Comparison of ENCODE assay signal across 8 cellular contexts in genomic region chr21:41367598-41368360, GRCh38. TPM values are rescaled to one million over a fixed set of nuclear protein-coding genes. Genes with fewer than 3 reads are reported as not detected.
DNase-seq lines count a peak whose midpoint lies in the region; ATAC-seq and TF ChIP-seq lines count a peak whose summit lies in the region.

No MANE protein-coding gene starts in this region.

- peaks cover 0 to 8% (median 0%) of the 10 kb centered on the region in 4 donors for H3K27me3 ChIP-seq in esophagus squamous epithelium

- no peaks in the 10 kb centered on the region for H3K27me3 Mint-ChIP-seq in activated T-helper 2 cell treated with anti-CD3 and anti-CD28 coated beads, Interferon-gamma antibody, Interleukin-2, Interleukin-4, amounts not matched to agents 10 μg/mL and 5 μg/mL and 100 μg/mL, durations not matched to agents 14 hours and 24 hours and 36 hours (ENCODE audit: low read depth)
- no peaks in the 10 kb centered on the region; the same call in 1 of the 2 replicates for H3K27me3 Mint-ChIP-seq in WTC11 (ENCODE audit: low read depth)

- intact Hi-C loops in esophagus squamous epithelium (cut with DNase I), result no loop called here
- intact Hi-C loops in activated T-helper 2 cell treated with anti-CD3 and anti-CD28 coated beads, Interferon-gamma antibody, Interleukin-2, Interleukin-4, amounts not matched to agents 10 μg/mL and 5 μg/mL and 100 μg/mL, durations not matched to agents 14 hours and 24 hours and 36 hours (cut with micrococcal nuclease), result no loop called here

- H3K9me3 ChIP-seq in esophagus squamous epithelium, result no peaks in the 10 kb centered on the region

- H3K36me3 Mint-ChIP-seq in activated T-helper 2 cell treated with anti-CD3 and anti-CD28 coated beads, Interferon-gamma antibody, Interleukin-2, Interleukin-4, amounts not matched to agents 10 μg/mL and 5 μg/mL and 100 μg/mL, durations not matched to agents 14 hours and 24 hours and 36 hours (ENCODE audit: low read depth), result peaks cover 11% of the 10 kb centered on the region
- no peaks in the 10 kb centered on the region for H3K36me3 Mint-ChIP-seq in WTC11

- H3K36me3 ChIP-seq in esophagus squamous epithelium, result no peaks in the 10 kb centered on the region

- WGBS in esophagus squamous epithelium, 2 donors, result 65 to 74% methylated on average over 8 to 13 of the region's 15 CpGs

- H3K4me3 ChIP-seq in GM12864 (ENCODE audit: low read depth, low read length) (peak overlapping the region; percentile 26), esophagus squamous epithelium (no peak overlapping the region)

- no peak overlapping the region for H3K4me3 Mint-ChIP-seq in activated T-helper 2 cell treated with anti-CD3 and anti-CD28 coated beads, Interferon-gamma antibody, Interleukin-2, Interleukin-4, amounts not matched to agents 10 μg/mL and 5 μg/mL and 100 μg/mL, durations not matched to agents 14 hours and 24 hours and 36 hours (ENCODE audit: low read depth)
- no peak overlapping the region for H3K4me3 Mint-ChIP-seq in WTC11

- ATAC-seq in GM19351 (IDR thresholded peaks at IDR 0.05; ENCODE audit: unreplicated experiment) (peak; percentile 64), HG03135 (IDR thresholded peaks at IDR 0.05; ENCODE audit: unreplicated experiment) (peak; percentile 54), WTC11 (no peak)

- peak overlapping the region in 1 of 4 donors; percentile 70 for H3K27ac ChIP-seq in esophagus squamous epithelium

- peaks cover 36% of the 10 kb centered on the region for H3K4me1 Mint-ChIP-seq in activated T-helper 2 cell treated with anti-CD3 and anti-CD28 coated beads, Interferon-gamma antibody, Interleukin-2, Interleukin-4, amounts not matched to agents 10 μg/mL and 5 μg/mL and 100 μg/mL, durations not matched to agents 14 hours and 24 hours and 36 hours (ENCODE audit: low read depth)
- peaks cover 12% of the 10 kb centered on the region for H3K4me1 Mint-ChIP-seq in WTC11

- H3K4me1 ChIP-seq in esophagus squamous epithelium, result peaks cover 22 to 85% (median 28%) of the 10 kb centered on the region in 3 donors

- TF ChIP-seq POLR2A in esophagus squamous epithelium (IDR thresholded peaks at IDR 0.05), result no peak

- peak; percentile 81 for DNase-seq in GM12864 (ENCODE audit: low read depth)
- peak; percentile 6 for DNase-seq in esophagus squamous epithelium (lab: John Stamatoyannopoulos, UW)
- DNase-seq in NCI-H2081 treated with DMSO at 0.1 percent for 48 hours (lab: John Stamatoyannopoulos, UW), result no peak
- no peak for DNase-seq in activated T-helper 2 cell treated with anti-CD3 and anti-CD28 coated beads, Interferon-gamma antibody, Interleukin-2, Interleukin-4, amounts not matched to agents 10 μg/mL and 5 μg/mL and 100 μg/mL, durations not matched to agents 14 hours and 24 hours and 36 hours (ENCODE audit: low spot score)
- DNase-seq in WTC11 (ENCODE audit: low spot score), result no peak
- DNase-seq in NCI-H2107 treated with DMSO at 0.1 percent for 48 hours (lab: John Stamatoyannopoulos, UW; ENCODE audit: unreplicated experiment), result no peak

- no peaks in the 10 kb centered on the region for H3K9me3 Mint-ChIP-seq in activated T-helper 2 cell treated with anti-CD3 and anti-CD28 coated beads, Interferon-gamma antibody, Interleukin-2, Interleukin-4, amounts not matched to agents 10 μg/mL and 5 μg/mL and 100 μg/mL, durations not matched to agents 14 hours and 24 hours and 36 hours
- H3K9me3 Mint-ChIP-seq in WTC11, result peaks cover 6% of the 10 kb centered on the region; the same call in 1 of the 2 replicates

- POLR2A ChIA-PET in WTC11 (lab: Charles Lee), result interaction anchor here (0.7 kb wide), 1 partner anchor 975 kb away, joined by 3 read pairs; no protein-coding TSS in a partner anchor

- CTCF ChIA-PET in WTC11 (lab: Charles Lee), result interaction anchor here (0.7 to 3.7 kb wide), 8 partner anchors 8 to 245 kb away, joined by 3 to 61 read pairs (median 22); no protein-coding TSS in a partner anchor

- H3K27ac Mint-ChIP-seq in activated T-helper 2 cell treated with anti-CD3 and anti-CD28 coated beads, Interferon-gamma antibody, Interleukin-2, Interleukin-4, amounts not matched to agents 10 μg/mL and 5 μg/mL and 100 μg/mL, durations not matched to agents 14 hours and 24 hours and 36 hours, result no peak overlapping the region
- H3K27ac Mint-ChIP-seq in WTC11, result no peak overlapping the region

- no peak for TF ChIP-seq CTCF in GM12864 (IDR thresholded peaks at IDR 0.05; ENCODE audit: low read depth, low read length, missing control alignments)
- TF ChIP-seq CTCF in esophagus squamous epithelium (IDR thresholded peaks at IDR 0.05), result no peak
- TF ChIP-seq CTCF in WTC11 (IDR thresholded peaks at IDR 0.05), result no peak

TF ChIP-seq in WTC11, 78 proteins besides CTCF, POLR2A, EP300 and RAD21:
- no peak for TF ChIP-seq NFYB (CRISPR knock-in tag; conservative IDR thresholded peaks at IDR 0.05; ENCODE audit: low read depth)
- TF ChIP-seq ZMAT4 (CRISPR knock-in tag; IDR thresholded peaks at IDR 0.05), result no peak
- TF ChIP-seq GRHL2 (CRISPR knock-in tag; IDR thresholded peaks at IDR 0.05; ENCODE audit: insufficient replicate concordance, severe bottlenecking), result no peak
- TF ChIP-seq SP1 (CRISPR knock-in tag; conservative IDR thresholded peaks at IDR 0.05), result no peak
- no peak for TF ChIP-seq TP53 (CRISPR knock-in tag; IDR thresholded peaks at IDR 0.05)

RNA-seq across cellular contexts. Expression of gene MX2, which starts 6.0 kb away (rescaled TPM):
- 10 to 100 TPM in 1 of 4 donors, 1 to 10 TPM in 3; 4.3 to 23.5 (median 8.5) TPM for total RNA-seq in esophagus squamous epithelium
- 5.3 and 6.1 TPM in 2 replicates for total RNA-seq in activated T-helper 2 cell treated with anti-CD3 and anti-CD28 coated beads, Interferon-gamma antibody, Interleukin-2, Interleukin-4, amounts not matched to agents 10 μg/mL and 5 μg/mL and 100 μg/mL, durations not matched to agents 14 hours and 24 hours and 36 hours
- 2.6 to 4.0 TPM (median 2.7 TPM) in 3 replicates for total RNA-seq in WTC11 (2021)

RNA-seq across cellular contexts. Expression of gene FAM3B, which starts 51.2 kb away (rescaled TPM):
- total RNA-seq in esophagus squamous epithelium (10 to 100 TPM; 14.8 to 83.8 (median 38.6) TPM), WTC11 (2021) (1.4 to 3.6 TPM (median 3.0 TPM) in 3 replicates)
- not detected in 2 replicates for total RNA-seq in activated T-helper 2 cell treated with anti-CD3 and anti-CD28 coated beads, Interferon-gamma antibody, Interleukin-2, Interleukin-4, amounts not matched to agents 10 μg/mL and 5 μg/mL and 100 μg/mL, durations not matched to agents 14 hours and 24 hours and 36 hours

RNA-seq across cellular contexts. Expression of gene MX1, which starts 58.3 kb away (rescaled TPM):
- 10 to 100 TPM; 29.7 to 90.2 (median 40.9) TPM for total RNA-seq in esophagus squamous epithelium
- total RNA-seq in activated T-helper 2 cell treated with anti-CD3 and anti-CD28 coated beads, Interferon-gamma antibody, Interleukin-2, Interleukin-4, amounts not matched to agents 10 μg/mL and 5 μg/mL and 100 μg/mL, durations not matched to agents 14 hours and 24 hours and 36 hours, result 26.7 and 31.0 TPM in 2 replicates
- 3.6 to 4.6 TPM (median 4.0 TPM) in 3 replicates for total RNA-seq in WTC11 (2021)

Comparison
In these comparisons a context has a peak if more than half of its experiments do, and no peak if none do; other contexts are left out.
1. DNase-seq: peak in GM12864 (single experiment) and esophagus squamous epithelium (single experiment); none in NCI-H2081 treated with DMSO at 0.1 percent for 48 hours (single experiment), activated T-helper 2 cell treated with anti-CD3 and anti-CD28 coated beads, Interferon-gamma antibody, Interleukin-2, Interleukin-4, amounts not matched to agents 10 μg/mL and 5 μg/mL and 100 μg/mL, durations not matched to agents 14 hours and 24 hours and 36 hours (single experiment), WTC11 (single experiment) and NCI-H2107 treated with DMSO at 0.1 percent for 48 hours (single experiment).